ENCODE assay signal across 18 cellular contexts in genomic region chr2:135337066-135337465, GRCh38.
DNase-seq lines count a peak whose midpoint lies in the region; ATAC-seq, FAIRE-seq and TF ChIP-seq lines count a peak whose summit lies in the region.
"Had no signal": no experiment of that assay in that cellular context is flagged by ENCODE, and none has a peak within 500 bp of the region (broad histone marks: within the 10 kb centered on the region; RNA-seq: fewer than 3 reads in every experiment).

No MANE protein-coding gene starts in this region.

- H3K4me1 ChIP-seq in HepG2 (ENCODE audit: insufficient read depth, low read length) = no peaks in the 10 kb centered on the region
- no peaks in the 10 kb centered on the region for H3K4me1 ChIP-seq in right lobe of liver

- TF ChIP-seq RAD21 in HepG2 (CRISPR knock-in tag; IDR thresholded peaks at IDR 0.05) = no peak

- BruUV-seq in HepG2 (replicated peaks; lab: Mats Ljungman, UMichigan) = no TSS peak

- H3K9ac ChIP-seq in HepG2 (ENCODE audit: insufficient read depth, low read depth, low read length) = no peak overlapping the region

- no peak overlapping the region for H3K4me2 ChIP-seq in HepG2 (ENCODE audit: low read depth, low read length)

- ATAC-seq in HepG2 (no peak), right lobe of liver (no peak)
- ATAC-seq: Panc1 had no signal

- no peaks in the 10 kb centered on the region for H3K27me3 ChIP-seq in HepG2 (ENCODE audit: control insufficient read depth in 1 of 2, insufficient read depth in 2 of 2, low read length in 2 of 2)
- H3K27me3 ChIP-seq in right lobe of liver = no peaks in the 10 kb centered on the region

- FAIRE-seq in HepG2 (lab: Jason Lieb, UNC) = peak; percentile 34

- no peaks in the 10 kb centered on the region for H3K9me3 ChIP-seq in HepG2 (ENCODE audit: low read length)
- no peaks in the 10 kb centered on the region for H3K9me3 ChIP-seq in right lobe of liver

- intact Hi-C loops in HepG2 (cut with micrococcal nuclease; ENCODE audit: unreplicated experiment) (no loop called here), right lobe of liver (cut with DNase I) (no loop called here)

- TF ChIP-seq EP300 in HepG2 (IDR thresholded peaks at IDR 0.05; ENCODE audit: low read depth in 2 of 2, low read length in 2 of 2) = no peak
- TF ChIP-seq EP300 in HepG2 (CRISPR knock-in tag; IDR thresholded peaks at IDR 0.05; ENCODE audit: borderline replicate concordance) = no peak

- no peaks in the 10 kb centered on the region for H4K20me1 ChIP-seq in HepG2 (ENCODE audit: insufficient read depth, low read length)

- 92% methylated on average over 3 of the region's 3 CpGs for WGBS in HepG2 (ENCODE audit: low lambda C conversion rate)
- 85% methylated on average over 2 of the region's 3 CpGs for WGBS in right lobe of liver (ENCODE audit: insufficient coverage, low coverage, low lambda C conversion rate, missing lambda C conversion rate)

- in situ Hi-C loops in HepG2 (cut with HindIII; ENCODE audit: extremely low pct_ligation_motif_present, low pct_unique_long_range_greater_than_20kb) = no loop called here

- CTCF ChIA-PET in HepG2 (lab: Yijun Ruan, JAX; ENCODE audit: low intra/inter-chr PET ratio, low total read pairs) = no interaction called here

- TF ChIP-seq POLR2A in HepG2 (IDR thresholded peaks at IDR 0.05; ENCODE audit: insufficient read depth in 1 of 2, low read depth in 2 of 2, low read length in 2 of 2) (no peak), right lobe of liver (IDR thresholded peaks at IDR 0.05) (no peak)

- no peak for DNase-seq in HepG2 (ENCODE audit: low spot score)
- DNase-seq in right lobe of liver = no peak
- peak; percentile 10 for DNase-seq in NCI-H69 (lab: John Stamatoyannopoulos, UW)
- peak; percentile 3 for DNase-seq in choroid plexus epithelial cell (ENCODE audit: low read depth)
- DNase-seq in retinal pigment epithelial cell (ENCODE audit: low read depth) = peak; percentile 14
- no peak for DNase-seq in Kasumi-1 (lab: John Stamatoyannopoulos, UW)
- DNase-seq in NCI-H1048 (lab: John Stamatoyannopoulos, UW) = no peak
- DNase-seq in activated T-cell treated with anti-CD3 and anti-CD28 coated beads for 4 hours = no peak
- DNase-seq: DMS153, HCEC 1CT, IMR-90, MV-4-11, NCI-H1436, NCI-H2081 treated with DMSO at 0.1 percent for 48 hours, NCI-H446, Right ventricle myocardium superior had no signal

- no peak overlapping the region for H3K4me3 ChIP-seq in HepG2 (replicated peaks in 1 of 3; ENCODE audit: insufficient read depth in 1 of 3, low read depth in 2 of 3, low read length in 3 of 3)
- no peak overlapping the region for H3K4me3 ChIP-seq in right lobe of liver
- no peak overlapping the region for H3K4me3 ChIP-seq in choroid plexus epithelial cell (ENCODE audit: low read depth, low read length)
- H3K4me3 ChIP-seq in retinal pigment epithelial cell (ENCODE audit: low read length) = no peak overlapping the region

- H2AFZ ChIP-seq in HepG2 (ENCODE audit: low read length) = no peak overlapping the region

- H3K27ac ChIP-seq in HepG2 (ENCODE audit: extremely low read length, insufficient read depth, low read length) (no peak overlapping the region), right lobe of liver (no peak overlapping the region)
- H3K27ac ChIP-seq: C4-2B had no signal

- no peaks in the 10 kb centered on the region; a peak in 1 of 5 replicates for H3K36me3 ChIP-seq in HepG2 (replicated peaks in 1 of 2; ENCODE audit: control insufficient read depth in 1 of 2, insufficient read depth in 2 of 2, low read length in 2 of 2)
- no peaks in the 10 kb centered on the region for H3K36me3 ChIP-seq in right lobe of liver

- no peaks in the 10 kb centered on the region for H3K79me2 ChIP-seq in HepG2 (ENCODE audit: insufficient read depth, low read length)

- TF ChIP-seq CTCF in HepG2 (CRISPR knock-in tag; IDR thresholded peaks at IDR 0.05) = no peak
- TF ChIP-seq CTCF in right lobe of liver (IDR thresholded peaks at IDR 0.05) = no peak
- TF ChIP-seq CTCF in choroid plexus epithelial cell (conservative IDR thresholded peaks at IDR 0.05; ENCODE audit: low read depth, low read length) = no peak
- no peak for TF ChIP-seq CTCF in retinal pigment epithelial cell (conservative IDR thresholded peaks at IDR 0.05; ENCODE audit: low read depth, low read length)

- POLR2A ChIA-PET in HepG2 (lab: Yijun Ruan, JAX) = no interaction called here

TF ChIP-seq in HepG2, 621 proteins besides CTCF, POLR2A, EP300 and RAD21 (continues in another document):
- no peak for TF ChIP-seq TMF1 (CRISPR knock-in tag; IDR thresholded peaks at IDR 0.05; ENCODE audit: low read depth)
- TF ChIP-seq ARNT2 (CRISPR knock-in tag; IDR thresholded peaks at IDR 0.05; ENCODE audit: low read depth) = no peak
- no peak for TF ChIP-seq EED (CRISPR knock-in tag; IDR thresholded peaks at IDR 0.05)
- no peak for TF ChIP-seq ZNF557 (CRISPR knock-in tag; IDR thresholded peaks at IDR 0.05)
- TF ChIP-seq ZMYM3 (CRISPR knock-in tag; IDR thresholded peaks at IDR 0.05) = no peak
- no peak for TF ChIP-seq NFATC3 (CRISPR knock-in tag; IDR thresholded peaks at IDR 0.05)
- no peak for TF ChIP-seq POLR2AphosphoS5 (IDR thresholded peaks at IDR 0.05; ENCODE audit: low read depth, low read length)
- no peak for TF ChIP-seq IRX3 (CRISPR knock-in tag; IDR thresholded peaks at IDR 0.05; ENCODE audit: borderline replicate concordance, low read depth)
- no peak for TF ChIP-seq BCL3 (CRISPR knock-in tag; IDR thresholded peaks at IDR 0.05)
- TF ChIP-seq ZNF530 (CRISPR knock-in tag; IDR thresholded peaks at IDR 0.05; ENCODE audit: low read depth) = no peak
- TF ChIP-seq SNAPC5 (CRISPR knock-in tag; IDR thresholded peaks at IDR 0.05; ENCODE audit: borderline replicate concordance) = no peak
- TF ChIP-seq ZNF142 (CRISPR knock-in tag; IDR thresholded peaks at IDR 0.05) = no peak
- TF ChIP-seq ZNF446 (CRISPR knock-in tag; IDR thresholded peaks at IDR 0.05) = no peak
- TF ChIP-seq ZNF431 (CRISPR knock-in tag; IDR thresholded peaks at IDR 0.05; ENCODE audit: borderline replicate concordance, low read depth) = no peak
- TF ChIP-seq PHF8 (CRISPR knock-in tag; IDR thresholded peaks at IDR 0.05) = no peak
- TF ChIP-seq ZBTB14 (CRISPR knock-in tag; IDR thresholded peaks at IDR 0.05) = no peak

Comparison
In these comparisons a context has a peak if more than half of its experiments do, and no peak if none do; other contexts are left out.
1. DNase-seq: peak in NCI-H69 (single experiment), choroid plexus epithelial cell (single experiment) and retinal pigment epithelial cell (single experiment); none in HepG2 (single experiment), right lobe of liver (0 of 3), Kasumi-1 (0 of 2), NCI-H1048 (single experiment) and activated T-cell treated with anti-CD3 and anti-CD28 coated beads for 4 hours (single experiment).